1 cellular context compared by ENCODE assay signal in genomic region chr11:2892215-2893020, GRCh38.
TF ChIP-seq lines count a peak whose summit lies in the region.

No MANE protein-coding gene starts in this region.

TF ChIP-seq in K562, 482 proteins besides CTCF, POLR2A, EP300 and RAD21 (continued from another document):
- TF ChIP-seq RAD51 (IDR thresholded peaks at IDR 0.05; ENCODE audit: borderline replicate concordance, low read depth) (peak; percentile 18; the same call in 1 of the 2 replicates), FIP1L1 (IDR thresholded peaks at IDR 0.05; ENCODE audit: low read depth, low read length, poor library complexity, severe bottlenecking) (peak; percentile 59), HNRNPLL (IDR thresholded peaks at IDR 0.05; ENCODE audit: low read depth, low read length, poor library complexity, severe bottlenecking) (peak; percentile 65), RCOR1 (IDR thresholded peaks at IDR 0.05; ENCODE audit: borderline replicate concordance in 1 of 2, low read depth in 2 of 2, low read length in 2 of 2) (peak in 1 of 2 experiments; percentile 47; a peak in 2 of 4 replicates), GABPA (tag; conservative IDR thresholded peaks at IDR 0.05; ENCODE audit: low read depth) (peak; percentile 94), ADNP (tag; IDR thresholded peaks at IDR 0.05) (no peak), RFX7 (CRISPR knock-in tag; IDR thresholded peaks at IDR 0.05) (no peak), XRCC5 (IDR thresholded peaks at IDR 0.05; ENCODE audit: low read depth, low read length) (0 out of 2 replicates have a peak, but pooled peaks have one; percentile 25), MAFF (IDR thresholded peaks at IDR 0.05; ENCODE audit: low read length) (no peak), ZNF511 (CRISPR knock-in tag; IDR thresholded peaks at IDR 0.05) (peak; percentile 50), NUFIP1 (IDR thresholded peaks at IDR 0.05; ENCODE audit: partially characterized antibody) (peak; percentile 42), HNRNPL (IDR thresholded peaks at IDR 0.05; ENCODE audit: low read depth, low read length) (peak; percentile 32; the same call in 1 of the 2 replicates), MYC (IDR thresholded peaks at IDR 0.05; ENCODE audit: low read depth, low read length) (peak; percentile 45; the same call in 1 of the 2 replicates), MYC (CRISPR knock-in tag; IDR thresholded peaks at IDR 0.05; ENCODE audit: borderline replicate concordance, low read depth) (no peak), SAFB (IDR thresholded peaks at IDR 0.05; ENCODE audit: borderline replicate concordance, low read depth, low read length) (no peak), ZNF644 (tag; IDR thresholded peaks at IDR 0.05; ENCODE audit: low read depth) (no peak), TOE1 (IDR thresholded peaks at IDR 0.05; ENCODE audit: borderline replicate concordance) (0 out of 2 replicates have a peak, but pooled peaks have one; percentile 27), TOE1 (CRISPR knock-in tag; IDR thresholded peaks at IDR 0.05; ENCODE audit: borderline replicate concordance, low read depth) (no peak), NFATC3 (IDR thresholded peaks at IDR 0.05) (no peak), ZNF232 (CRISPR knock-in tag; IDR thresholded peaks at IDR 0.05) (peak; percentile 69; the same call in 1 of the 2 replicates), CTBP1 (IDR thresholded peaks at IDR 0.05; ENCODE audit: borderline replicate concordance) (peak; percentile 9; the same call in 1 of the 2 replicates), BRF1 (IDR thresholded peaks at IDR 0.05; ENCODE audit: borderline replicate concordance, extremely low read depth, insufficient read length) (no peak), CREM (IDR thresholded peaks at IDR 0.05; ENCODE audit: low read depth) (peak; percentile 32; the same call in 1 of the 2 replicates), ZBTB43 (CRISPR knock-in tag; IDR thresholded peaks at IDR 0.05) (peak; percentile 80; the same call in 1 of the 2 replicates), SMC3 (conservative IDR thresholded peaks at IDR 0.05; ENCODE audit: insufficient read depth, low read depth, low read length) (peak; percentile 97), HDAC2 (IDR thresholded peaks at IDR 0.05) (no peak), ZFX (CRISPR knock-in tag; IDR thresholded peaks at IDR 0.05) (peak; percentile 83), PCBP1 (IDR thresholded peaks at IDR 0.05; ENCODE audit: low read depth, low read length, poor library complexity, severe bottlenecking) (peak; percentile 98), L3MBTL2 (IDR thresholded peaks at IDR 0.05) (peak; percentile 91), ZNF589 (CRISPR knock-in tag; IDR thresholded peaks at IDR 0.05; ENCODE audit: low read depth) (0 out of 2 replicates have a peak, but pooled peaks have one; percentile 24)
- TF ChIP-seq, protein P1, sequence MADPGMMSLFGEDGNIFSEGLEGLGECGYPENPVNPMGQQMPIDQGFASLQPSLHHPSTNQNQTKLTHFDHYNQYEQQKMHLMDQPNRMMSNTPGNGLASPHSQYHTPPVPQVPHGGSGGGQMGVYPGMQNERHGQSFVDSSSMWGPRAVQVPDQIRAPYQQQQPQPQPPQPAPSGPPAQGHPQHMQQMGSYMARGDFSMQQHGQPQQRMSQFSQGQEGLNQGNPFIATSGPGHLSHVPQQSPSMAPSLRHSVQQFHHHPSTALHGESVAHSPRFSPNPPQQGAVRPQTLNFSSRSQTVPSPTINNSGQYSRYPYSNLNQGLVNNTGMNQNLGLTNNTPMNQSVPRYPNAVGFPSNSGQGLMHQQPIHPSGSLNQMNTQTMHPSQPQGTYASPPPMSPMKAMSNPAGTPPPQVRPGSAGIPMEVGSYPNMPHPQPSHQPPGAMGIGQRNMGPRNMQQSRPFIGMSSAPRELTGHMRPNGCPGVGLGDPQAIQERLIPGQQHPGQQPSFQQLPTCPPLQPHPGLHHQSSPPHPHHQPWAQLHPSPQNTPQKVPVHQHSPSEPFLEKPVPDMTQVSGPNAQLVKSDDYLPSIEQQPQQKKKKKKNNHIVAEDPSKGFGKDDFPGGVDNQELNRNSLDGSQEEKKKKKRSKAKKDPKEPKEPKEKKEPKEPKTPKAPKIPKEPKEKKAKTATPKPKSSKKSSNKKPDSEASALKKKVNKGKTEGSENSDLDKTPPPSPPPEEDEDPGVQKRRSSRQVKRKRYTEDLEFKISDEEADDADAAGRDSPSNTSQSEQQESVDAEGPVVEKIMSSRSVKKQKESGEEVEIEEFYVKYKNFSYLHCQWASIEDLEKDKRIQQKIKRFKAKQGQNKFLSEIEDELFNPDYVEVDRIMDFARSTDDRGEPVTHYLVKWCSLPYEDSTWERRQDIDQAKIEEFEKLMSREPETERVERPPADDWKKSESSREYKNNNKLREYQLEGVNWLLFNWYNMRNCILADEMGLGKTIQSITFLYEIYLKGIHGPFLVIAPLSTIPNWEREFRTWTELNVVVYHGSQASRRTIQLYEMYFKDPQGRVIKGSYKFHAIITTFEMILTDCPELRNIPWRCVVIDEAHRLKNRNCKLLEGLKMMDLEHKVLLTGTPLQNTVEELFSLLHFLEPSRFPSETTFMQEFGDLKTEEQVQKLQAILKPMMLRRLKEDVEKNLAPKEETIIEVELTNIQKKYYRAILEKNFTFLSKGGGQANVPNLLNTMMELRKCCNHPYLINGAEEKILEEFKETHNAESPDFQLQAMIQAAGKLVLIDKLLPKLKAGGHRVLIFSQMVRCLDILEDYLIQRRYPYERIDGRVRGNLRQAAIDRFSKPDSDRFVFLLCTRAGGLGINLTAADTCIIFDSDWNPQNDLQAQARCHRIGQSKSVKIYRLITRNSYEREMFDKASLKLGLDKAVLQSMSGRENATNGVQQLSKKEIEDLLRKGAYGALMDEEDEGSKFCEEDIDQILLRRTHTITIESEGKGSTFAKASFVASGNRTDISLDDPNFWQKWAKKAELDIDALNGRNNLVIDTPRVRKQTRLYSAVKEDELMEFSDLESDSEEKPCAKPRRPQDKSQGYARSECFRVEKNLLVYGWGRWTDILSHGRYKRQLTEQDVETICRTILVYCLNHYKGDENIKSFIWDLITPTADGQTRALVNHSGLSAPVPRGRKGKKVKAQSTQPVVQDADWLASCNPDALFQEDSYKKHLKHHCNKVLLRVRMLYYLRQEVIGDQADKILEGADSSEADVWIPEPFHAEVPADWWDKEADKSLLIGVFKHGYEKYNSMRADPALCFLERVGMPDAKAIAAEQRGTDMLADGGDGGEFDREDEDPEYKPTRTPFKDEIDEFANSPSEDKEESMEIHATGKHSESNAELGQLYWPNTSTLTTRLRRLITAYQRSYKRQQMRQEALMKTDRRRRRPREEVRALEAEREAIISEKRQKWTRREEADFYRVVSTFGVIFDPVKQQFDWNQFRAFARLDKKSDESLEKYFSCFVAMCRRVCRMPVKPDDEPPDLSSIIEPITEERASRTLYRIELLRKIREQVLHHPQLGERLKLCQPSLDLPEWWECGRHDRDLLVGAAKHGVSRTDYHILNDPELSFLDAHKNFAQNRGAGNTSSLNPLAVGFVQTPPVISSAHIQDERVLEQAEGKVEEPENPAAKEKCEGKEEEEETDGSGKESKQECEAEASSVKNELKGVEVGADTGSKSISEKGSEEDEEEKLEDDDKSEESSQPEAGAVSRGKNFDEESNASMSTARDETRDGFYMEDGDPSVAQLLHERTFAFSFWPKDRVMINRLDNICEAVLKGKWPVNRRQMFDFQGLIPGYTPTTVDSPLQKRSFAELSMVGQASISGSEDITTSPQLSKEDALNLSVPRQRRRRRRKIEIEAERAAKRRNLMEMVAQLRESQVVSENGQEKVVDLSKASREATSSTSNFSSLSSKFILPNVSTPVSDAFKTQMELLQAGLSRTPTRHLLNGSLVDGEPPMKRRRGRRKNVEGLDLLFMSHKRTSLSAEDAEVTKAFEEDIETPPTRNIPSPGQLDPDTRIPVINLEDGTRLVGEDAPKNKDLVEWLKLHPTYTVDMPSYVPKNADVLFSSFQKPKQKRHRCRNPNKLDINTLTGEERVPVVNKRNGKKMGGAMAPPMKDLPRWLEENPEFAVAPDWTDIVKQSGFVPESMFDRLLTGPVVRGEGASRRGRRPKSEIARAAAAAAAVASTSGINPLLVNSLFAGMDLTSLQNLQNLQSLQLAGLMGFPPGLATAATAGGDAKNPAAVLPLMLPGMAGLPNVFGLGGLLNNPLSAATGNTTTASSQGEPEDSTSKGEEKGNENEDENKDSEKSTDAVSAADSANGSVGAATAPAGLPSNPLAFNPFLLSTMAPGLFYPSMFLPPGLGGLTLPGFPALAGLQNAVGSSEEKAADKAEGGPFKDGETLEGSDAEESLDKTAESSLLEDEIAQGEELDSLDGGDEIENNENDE (IDR thresholded peaks at IDR 0.05; ENCODE audit: low read depth, low read length) = no peak
- TF ChIP-seq, protein P2, sequence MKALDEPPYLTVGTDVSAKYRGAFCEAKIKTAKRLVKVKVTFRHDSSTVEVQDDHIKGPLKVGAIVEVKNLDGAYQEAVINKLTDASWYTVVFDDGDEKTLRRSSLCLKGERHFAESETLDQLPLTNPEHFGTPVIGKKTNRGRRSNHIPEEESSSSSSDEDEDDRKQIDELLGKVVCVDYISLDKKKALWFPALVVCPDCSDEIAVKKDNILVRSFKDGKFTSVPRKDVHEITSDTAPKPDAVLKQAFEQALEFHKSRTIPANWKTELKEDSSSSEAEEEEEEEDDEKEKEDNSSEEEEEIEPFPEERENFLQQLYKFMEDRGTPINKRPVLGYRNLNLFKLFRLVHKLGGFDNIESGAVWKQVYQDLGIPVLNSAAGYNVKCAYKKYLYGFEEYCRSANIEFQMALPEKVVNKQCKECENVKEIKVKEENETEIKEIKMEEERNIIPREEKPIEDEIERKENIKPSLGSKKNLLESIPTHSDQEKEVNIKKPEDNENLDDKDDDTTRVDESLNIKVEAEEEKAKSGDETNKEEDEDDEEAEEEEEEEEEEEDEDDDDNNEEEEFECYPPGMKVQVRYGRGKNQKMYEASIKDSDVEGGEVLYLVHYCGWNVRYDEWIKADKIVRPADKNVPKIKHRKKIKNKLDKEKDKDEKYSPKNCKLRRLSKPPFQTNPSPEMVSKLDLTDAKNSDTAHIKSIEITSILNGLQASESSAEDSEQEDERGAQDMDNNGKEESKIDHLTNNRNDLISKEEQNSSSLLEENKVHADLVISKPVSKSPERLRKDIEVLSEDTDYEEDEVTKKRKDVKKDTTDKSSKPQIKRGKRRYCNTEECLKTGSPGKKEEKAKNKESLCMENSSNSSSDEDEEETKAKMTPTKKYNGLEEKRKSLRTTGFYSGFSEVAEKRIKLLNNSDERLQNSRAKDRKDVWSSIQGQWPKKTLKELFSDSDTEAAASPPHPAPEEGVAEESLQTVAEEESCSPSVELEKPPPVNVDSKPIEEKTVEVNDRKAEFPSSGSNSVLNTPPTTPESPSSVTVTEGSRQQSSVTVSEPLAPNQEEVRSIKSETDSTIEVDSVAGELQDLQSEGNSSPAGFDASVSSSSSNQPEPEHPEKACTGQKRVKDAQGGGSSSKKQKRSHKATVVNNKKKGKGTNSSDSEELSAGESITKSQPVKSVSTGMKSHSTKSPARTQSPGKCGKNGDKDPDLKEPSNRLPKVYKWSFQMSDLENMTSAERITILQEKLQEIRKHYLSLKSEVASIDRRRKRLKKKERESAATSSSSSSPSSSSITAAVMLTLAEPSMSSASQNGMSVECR (CRISPR knock-in tag; IDR thresholded peaks at IDR 0.05) = peak; percentile 76
- TF ChIP-seq, protein P3, sequence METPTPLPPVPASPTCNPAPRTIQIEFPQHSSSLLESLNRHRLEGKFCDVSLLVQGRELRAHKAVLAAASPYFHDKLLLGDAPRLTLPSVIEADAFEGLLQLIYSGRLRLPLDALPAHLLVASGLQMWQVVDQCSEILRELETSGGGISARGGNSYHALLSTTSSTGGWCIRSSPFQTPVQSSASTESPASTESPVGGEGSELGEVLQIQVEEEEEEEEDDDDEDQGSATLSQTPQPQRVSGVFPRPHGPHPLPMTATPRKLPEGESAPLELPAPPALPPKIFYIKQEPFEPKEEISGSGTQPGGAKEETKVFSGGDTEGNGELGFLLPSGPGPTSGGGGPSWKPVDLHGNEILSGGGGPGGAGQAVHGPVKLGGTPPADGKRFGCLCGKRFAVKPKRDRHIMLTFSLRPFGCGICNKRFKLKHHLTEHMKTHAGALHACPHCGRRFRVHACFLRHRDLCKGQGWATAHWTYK (CRISPR knock-in tag; IDR thresholded peaks at IDR 0.05) = peak; percentile 42; the same call in 1 of the 2 replicates
- TF ChIP-seq, protein P4, sequence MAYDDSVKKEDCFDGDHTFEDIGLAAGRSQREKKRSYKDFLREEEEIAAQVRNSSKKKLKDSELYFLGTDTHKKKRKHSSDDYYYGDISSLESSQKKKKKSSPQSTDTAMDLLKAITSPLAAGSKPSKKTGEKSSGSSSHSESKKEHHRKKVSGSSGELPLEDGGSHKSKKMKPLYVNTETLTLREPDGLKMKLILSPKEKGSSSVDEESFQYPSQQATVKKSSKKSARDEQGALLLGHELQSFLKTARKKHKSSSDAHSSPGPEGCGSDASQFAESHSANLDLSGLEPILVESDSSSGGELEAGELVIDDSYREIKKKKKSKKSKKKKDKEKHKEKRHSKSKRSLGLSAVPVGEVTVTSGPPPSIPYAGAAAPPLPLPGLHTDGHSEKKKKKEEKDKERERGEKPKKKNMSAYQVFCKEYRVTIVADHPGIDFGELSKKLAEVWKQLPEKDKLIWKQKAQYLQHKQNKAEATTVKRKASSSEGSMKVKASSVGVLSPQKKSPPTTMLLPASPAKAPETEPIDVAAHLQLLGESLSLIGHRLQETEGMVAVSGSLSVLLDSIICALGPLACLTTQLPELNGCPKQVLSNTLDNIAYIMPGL (CRISPR knock-in tag; IDR thresholded peaks at IDR 0.05) = 0 out of 2 replicates have a peak, but pooled peaks have one; percentile 67
TF ChIP-seq in K562: peak in this region for 92.
